In genomic region chr15:58517252-58517681, GRCh38 we compare ENCODE assay signal across 9 cellular contexts.
DNase-seq lines count a peak whose midpoint lies in the region; ATAC-seq lines count a peak whose summit lies in the region.
"Had no signal": no experiment of that assay in that cellular context is flagged by ENCODE, and none has a peak within 500 bp of the region (broad histone marks: within the 10 kb centered on the region; RNA-seq: fewer than 3 reads in every experiment).

No MANE protein-coding gene starts in this region.

- no peak overlapping the region for H3K14ac ChIP-seq in mesenchymal stem cell (ENCODE audit: low read length in 2 of 2)

- no peak overlapping the region for H3K18ac ChIP-seq in mesenchymal stem cell (ENCODE audit: low read depth in 1 of 2, low read length in 2 of 2)

- peaks cover 0 to 3% (median 0%) of the 10 kb centered on the region in 8 donors for H3K9me3 Mint-ChIP-seq in CD4-positive, alpha-beta memory T cell
- peaks cover 7% of the 10 kb centered on the region for H3K9me3 Mint-ChIP-seq in activated naive CD8-positive, alpha-beta T cell treated with anti-CD3 and anti-CD28 coated beads for 36 hours

- H3K4me2 ChIP-seq in mesenchymal stem cell (ENCODE audit: low read length, poor library complexity, severe bottlenecking) = no peak overlapping the region

- H3K23ac ChIP-seq in mesenchymal stem cell (ENCODE audit: low read length in 2 of 2) = no peak overlapping the region

- intact Hi-C loops in CD4-positive, alpha-beta memory T cell (cut with micrococcal nuclease) = no loop called here

- CTCF ChIA-PET in CD4-positive, alpha-beta memory T cell (lab: Charles Lee; ENCODE audit: partially characterized antibody) = no interaction called here

- H2AK5ac ChIP-seq in mesenchymal stem cell (ENCODE audit: low read length, severe bottlenecking) = peak overlapping the region; percentile 11

- in situ Hi-C loops in KBM-7 (cut with MboI; ENCODE audit: low pct_unique_long_range_greater_than_20kb, low sequenced_read_pairs) = no loop called here

- no peak overlapping the region for H4K91ac ChIP-seq in mesenchymal stem cell (ENCODE audit: low read length)

- no peak overlapping the region for H2BK15ac ChIP-seq in mesenchymal stem cell (ENCODE audit: low read depth, poor library complexity, severe bottlenecking)

- H3K36me3 Mint-ChIP-seq in CD4-positive, alpha-beta memory T cell = no peaks in the 10 kb centered on the region
- peaks cover 26% of the 10 kb centered on the region for H3K36me3 Mint-ChIP-seq in activated naive CD8-positive, alpha-beta T cell treated with anti-CD3 and anti-CD28 coated beads for 36 hours

- H3K4ac ChIP-seq in mesenchymal stem cell (ENCODE audit: low read depth in 1 of 2, low read length in 2 of 2) = no peak overlapping the region

- H3K9ac ChIP-seq in mesenchymal stem cell (ENCODE audit: low read length) = no peak overlapping the region

- peak overlapping the region in 5 of 8 donors; percentile 12 to 68 (median 23) for H3K4me3 Mint-ChIP-seq in CD4-positive, alpha-beta memory T cell
- H3K4me3 Mint-ChIP-seq in activated naive CD8-positive, alpha-beta T cell treated with anti-CD3 and anti-CD28 coated beads for 36 hours = peak overlapping the region; percentile 42

- H3K9me3 ChIP-seq in CD4-positive, alpha-beta memory T cell (ENCODE audit: control insufficient read depth in 1 of 2, low read length in 2 of 2) = no peaks in the 10 kb centered on the region
- peaks cover 6% of the 10 kb centered on the region for H3K9me3 ChIP-seq in mesenchymal stem cell (ENCODE audit: control insufficient read depth, low read length)

- no peak overlapping the region for H2AFZ ChIP-seq in mesenchymal stem cell (ENCODE audit: low read depth, low read length)

- no peak overlapping the region for H4K8ac ChIP-seq in mesenchymal stem cell (ENCODE audit: low read length)

- H3K79me1 ChIP-seq in mesenchymal stem cell (replicated peaks; ENCODE audit: low read length, poor library complexity, severe bottlenecking) = no peaks in the 10 kb centered on the region

- H3K27ac Mint-ChIP-seq in CD4-positive, alpha-beta memory T cell = peak overlapping the region in 4 of 7 donors; percentile 56 to 90 (median 65)
- peak overlapping the region; percentile 84 for H3K27ac Mint-ChIP-seq in activated naive CD8-positive, alpha-beta T cell treated with anti-CD3 and anti-CD28 coated beads for 36 hours

- no peak for ATAC-seq in GM18868 (IDR thresholded peaks at IDR 0.05; ENCODE audit: unreplicated experiment)

- H3K4me3 ChIP-seq in CD4-positive, alpha-beta memory T cell (ENCODE audit: low read length in 2 of 2) = no peak overlapping the region
- no peak overlapping the region for H3K4me3 ChIP-seq in mesenchymal stem cell (ENCODE audit: insufficient read depth in 1 of 2, low read depth in 1 of 2, low read length in 2 of 2)

- H2BK5ac ChIP-seq in mesenchymal stem cell (ENCODE audit: low read depth, low read length, poor library complexity, severe bottlenecking) = no peak overlapping the region

- H2BK12ac ChIP-seq in mesenchymal stem cell (ENCODE audit: low read length in 2 of 2) = no peak overlapping the region

- 95% methylated on average over 3 of the region's 3 CpGs for WGBS in mesenchymal stem cell

- no peak overlapping the region for H2BK120ac ChIP-seq in mesenchymal stem cell (ENCODE audit: low read depth, low read length)

- no peaks in the 10 kb centered on the region for H3K36me3 ChIP-seq in CD4-positive, alpha-beta memory T cell (ENCODE audit: insufficient read depth, low read length)
- no peaks in the 10 kb centered on the region for H3K36me3 ChIP-seq in mesenchymal stem cell (ENCODE audit: control insufficient read depth in 1 of 2, insufficient read depth in 2 of 2, low read depth in 1 of 2, low read length in 2 of 2)

- peaks cover 2 to 3% of the 10 kb centered on the region in 2 donors for H3K27me3 Mint-ChIP-seq in CD4-positive, alpha-beta memory T cell
- H3K27me3 Mint-ChIP-seq in activated naive CD8-positive, alpha-beta T cell treated with anti-CD3 and anti-CD28 coated beads for 36 hours = no peaks in the 10 kb centered on the region

- POLR2A ChIA-PET in CD4-positive, alpha-beta memory T cell (lab: Charles Lee; ENCODE audit: partially characterized antibody) = interaction anchor here (0.6 kb wide), 1 partner anchor 10 kb away, joined by 3 read pairs; no protein-coding TSS in a partner anchor

- no peak overlapping the region for H3K27ac ChIP-seq in CD4-positive, alpha-beta memory T cell (ENCODE audit: low read depth, low read length)
- H3K27ac ChIP-seq in mesenchymal stem cell (ENCODE audit: low read length, poor library complexity, severe bottlenecking) = no peak overlapping the region

- peaks cover 14 to 36% (median 26%) of the 10 kb centered on the region in 4 donors for H3K4me1 Mint-ChIP-seq in CD4-positive, alpha-beta memory T cell
- H3K4me1 Mint-ChIP-seq in activated naive CD8-positive, alpha-beta T cell treated with anti-CD3 and anti-CD28 coated beads for 36 hours = peaks cover 65% of the 10 kb centered on the region

- peaks cover 25% of the 10 kb centered on the region for H3K4me1 ChIP-seq in CD4-positive, alpha-beta memory T cell (ENCODE audit: insufficient read depth, low read length)
- peaks cover 16% of the 10 kb centered on the region for H3K4me1 ChIP-seq in mesenchymal stem cell (ENCODE audit: control insufficient read depth, insufficient read depth, low read depth, low read length)

- peak in 1 of 5 donors; percentile 12 for DNase-seq in CD4-positive, alpha-beta memory T cell
- DNase-seq in KBM-7 (peak; percentile 77), mesenchymal stem cell (no peak), germinal center (ENCODE audit: low spot score) (no peak), SW480 (ENCODE audit: low spot score) (no peak), HT-29 (ENCODE audit: low spot score) (no peak)
- peak; percentile 26 for DNase-seq in activated naive CD8-positive, alpha-beta T cell treated with anti-CD3 and anti-CD28 coated beads for 36 hours
- DNase-seq: KG1 had no signal

- no peaks in the 10 kb centered on the region for H3K27me3 ChIP-seq in CD4-positive, alpha-beta memory T cell (ENCODE audit: insufficient read depth, low read length)
- H3K27me3 ChIP-seq in mesenchymal stem cell (ENCODE audit: control insufficient read depth in 1 of 2, insufficient read depth in 1 of 2, low read length in 2 of 2) = peaks cover 0 to 4% of the 10 kb centered on the region in 2 experiments

Comparison
In these comparisons a context has a peak if more than half of its experiments do, and no peak if none do; other contexts are left out.
1. DNase-seq: peak in KBM-7 (single experiment) and activated naive CD8-positive, alpha-beta T cell treated with anti-CD3 and anti-CD28 coated beads for 36 hours (single experiment); none in mesenchymal stem cell (single experiment), germinal center (single experiment), SW480 (single experiment) and HT-29 (single experiment).